In genomic region chr1:145792484-145792883, GRCh38 we compare ENCODE assay signal across 19 cellular contexts. TPM values are rescaled to one million over a fixed set of nuclear protein-coding genes. Genes with fewer than 3 reads are reported as not detected.
DNase-seq lines count a peak whose midpoint lies in the region; ATAC-seq, FAIRE-seq and TF ChIP-seq lines count a peak whose summit lies in the region.
"Had no signal": no experiment of that assay in that cellular context is flagged by ENCODE, and none has a peak within 500 bp of the region (broad histone marks: within the 10 kb centered on the region; RNA-seq: fewer than 3 reads in every experiment).

No MANE protein-coding gene starts in this region.

- H3K79me2 ChIP-seq in GM12878 (ENCODE audit: control insufficient read depth, insufficient read depth, low read length), result peaks cover 3% of the 10 kb centered on the region

- H3K9me3 Mint-ChIP-seq in progenitor cell of endocrine pancreas (ENCODE audit: low read depth), result peaks cover 15% of the 10 kb centered on the region

- no peak for TF ChIP-seq RAD21 in GM12878 (IDR thresholded peaks at IDR 0.05; ENCODE audit: insufficient read depth, low read depth, low read length)

- H3K4me1 Mint-ChIP-seq in progenitor cell of endocrine pancreas (ENCODE audit: low read depth), result no peaks in the 10 kb centered on the region

- no peaks in the 10 kb centered on the region; a peak in 1 of 4 replicates for H3K36me3 ChIP-seq in GM12878 (ENCODE audit: control insufficient read depth in 2 of 2, insufficient read depth in 2 of 2, low read length in 1 of 2)
- H3K36me3 ChIP-seq: HAP-1 had no signal

- H3K4me3 Mint-ChIP-seq in progenitor cell of endocrine pancreas (ENCODE audit: low read depth), result no peak overlapping the region
- H3K4me3 Mint-ChIP-seq: CD8-positive, alpha-beta memory T cell; HFFc6 had no signal

- 100% methylated on average over 1 of the region's 1 CpG for WGBS in GM12878 (ENCODE audit: insufficient coverage, insufficient replicate concordance, low lambda C conversion rate, missing lambda C conversion rate)

- intact Hi-C loops in GM12878 (cut with micrococcal nuclease; ENCODE audit: unreplicated experiment) (no loop called here), left colon (cut with DNase I, micrococcal nuclease) (no loop called here)

- H3K27me3 ChIP-seq in GM12878 (replicated peaks in 1 of 2; ENCODE audit: control insufficient read depth in 2 of 2, insufficient read depth in 2 of 2, low read length in 1 of 2), result no peaks in the 10 kb centered on the region

- H2AFZ ChIP-seq in GM12878 (ENCODE audit: control insufficient read depth, low read depth, low read length), result no peak overlapping the region

- H3K27me3 Mint-ChIP-seq in progenitor cell of endocrine pancreas, result no peaks in the 10 kb centered on the region
- H3K27me3 Mint-ChIP-seq: CD8-positive, alpha-beta memory T cell had no signal

- ATAC-seq in HG03159 (IDR thresholded peaks at IDR 0.05; ENCODE audit: unreplicated experiment) (peak; percentile 46), GM12878 (peak; percentile 38), GM21526 (IDR thresholded peaks at IDR 0.05; ENCODE audit: low FRiP score, unreplicated experiment) (no peak), left colon (no peak)

- H3K27ac Mint-ChIP-seq in progenitor cell of endocrine pancreas, result peak overlapping the region; percentile 8
- H3K27ac Mint-ChIP-seq: HFFc6 had no signal

- H3K9me3 ChIP-seq in GM12878 (replicated peaks; ENCODE audit: control insufficient read depth, insufficient read depth, low read length), result peaks cover 4% of the 10 kb centered on the region
- H3K9me3 ChIP-seq: HAP-1 had no signal

- POLR2A ChIA-PET in GM12878 (lab: Charles Lee), result interaction anchor here (0.8 kb wide), 1 partner anchor 11 kb away, joined by 3 read pairs; no protein-coding TSS in a partner anchor

- no peak for FAIRE-seq in GM12878 (lab: Jason Lieb, UNC)
- no peak for FAIRE-seq in GM12892 (lab: Jason Lieb, UNC)
- FAIRE-seq: D721Med, H54 had no signal

- TF ChIP-seq POLR2A in GM12878 (IDR thresholded peaks at IDR 0.05; ENCODE audit: low read depth, low read length) (no peak), GM12892 (IDR thresholded peaks at IDR 0.05; ENCODE audit: low read depth, low read length) (no peak)

- peak overlapping the region; percentile 22; the same call in 1 of the 2 replicates for H3K4me2 ChIP-seq in GM12878 (ENCODE audit: control insufficient read depth, insufficient read depth)

- BruUV-seq in GM12878 (replicated peaks; lab: Mats Ljungman, UMichigan), result no TSS peak

- RAD21 ChIA-PET in GM12878 (lab: Charles Lee; ENCODE audit: unreplicated experiment), result no interaction called here

- peaks cover 4% of the 10 kb centered on the region for H3K4me1 ChIP-seq in GM12878 (ENCODE audit: control insufficient read depth, insufficient read depth, low read length)
- H3K4me1 ChIP-seq: HAP-1 had no signal

- H3K27ac ChIP-seq in GM12878 (ENCODE audit: control insufficient read depth, insufficient read depth), result peak overlapping the region; percentile 33; the same call in 1 of the 2 replicates

- H3K4me3 ChIP-seq in GM12865 (ENCODE audit: low read depth, low read length) (no peak overlapping the region), GM12878 (no peak overlapping the region)
- H3K4me3 ChIP-seq: HAP-1 had no signal

- TF ChIP-seq EP300 in GM12878 (IDR thresholded peaks at IDR 0.05; ENCODE audit: borderline replicate concordance in 1 of 2, control insufficient read depth in 1 of 2, low read depth in 2 of 2, low read length in 2 of 2), result no peak

- peak; percentile 8 for DNase-seq in GM12865 (ENCODE audit: low read depth)
- no peak for DNase-seq in GM12878 (ENCODE audit: low read depth, low spot score)
- DNase-seq in progenitor cell of endocrine pancreas (ENCODE audit: low spot score, unreplicated experiment), result no peak
- DNase-seq in GM20000 (ENCODE audit: low spot score), result no peak
- no peak for DNase-seq in GM12892 (ENCODE audit: insufficient read length)
- no peak for DNase-seq in left colon
- DNase-seq: C1 segment of cervical spinal cord; CD8-positive, alpha-beta memory T cell; DMS 273 treated with DMSO at 0.1 percent for 48 hours; DMS79; EL; GDM1; GOT3; HFFc6 had no signal

- no peak for TF ChIP-seq CTCF in GM12865 (IDR thresholded peaks at IDR 0.05; ENCODE audit: insufficient read depth, low read depth, low read length, missing control alignments)
- no peak for TF ChIP-seq CTCF in GM12878 (IDR thresholded peaks at IDR 0.05 in 2 of 3, conservative IDR thresholded peaks at IDR 0.05 in 1 of 3; ENCODE audit: control insufficient read depth in 2 of 3, extremely low read depth in 1 of 3, insufficient read depth in 1 of 3, low read depth in 3 of 3, low read length in 3 of 3)
- no peak for TF ChIP-seq CTCF in progenitor cell of endocrine pancreas (IDR thresholded peaks at IDR 0.05; ENCODE audit: unreplicated experiment)
- no peak for TF ChIP-seq CTCF in GM20000 (IDR thresholded peaks at IDR 0.05; ENCODE audit: extremely low read depth, missing control alignments)

- SMC1A ChIA-PET in GM12878 (lab: Charles Lee; ENCODE audit: uncharacterized antibody, unreplicated experiment), result interaction anchor here (0.9 to 2.1 kb wide), 3 partner anchors 11 to 13 kb away, joined by 3 to 5 read pairs (median 4); no protein-coding TSS in a partner anchor

- in situ Hi-C loops in GM12878 (cut with MboI), result no loop called here

- H3K9ac ChIP-seq in GM12878 (ENCODE audit: control insufficient read depth, insufficient read depth, low read length), result no peak overlapping the region

- CTCF ChIA-PET in GM12878 (lab: Yijun Ruan, JAX), result interaction anchor here (0.6 to 2.3 kb wide), 3 partner anchors 10 to 36 kb away, joined by 3 to 8 read pairs (median 3); no protein-coding TSS in a partner anchor

- peaks cover 31% of the 10 kb centered on the region for H3K36me3 Mint-ChIP-seq in progenitor cell of endocrine pancreas (ENCODE audit: insufficient read depth)

- H4K20me1 ChIP-seq in GM12878 (ENCODE audit: control insufficient read depth, insufficient read depth), result no peaks in the 10 kb centered on the region

RNA-seq across cellular contexts. Expression of gene RNF115, which starts 31.4 kb away (rescaled TPM):
- total RNA-seq in GM12878 (2013; cell fraction: nucleolus; rRNA removed), result 61.1 and 64.9 TPM in 2 replicates
- 13.0 and 13.8 TPM in 2 replicates for total RNA-seq in GM12878 (2014; rRNA removed)
- 15.3 and 16.3 TPM in 2 replicates for total RNA-seq in GM12878 (2014; rRNA removed; fragmentation: Illumina TruSeq; extraction: Trizol)
- total RNA-seq in GM12878 (2021), result 11.6 and 12.8 TPM in 2 replicates
- polyA plus RNA-seq in GM12878 (2011; ENCODE audit: low read depth), result 5.8 TPM
- 22.0 and 24.8 TPM in 2 replicates for polyA plus RNA-seq in GM12878 (2011; rRNA removed)
- 8.2 and 11.5 TPM in 2 replicates for polyA plus RNA-seq in GM12878 (2011; cell fraction: cytosol; rRNA removed)
- 16.0 and 18.2 TPM in 2 replicates for polyA plus RNA-seq in GM12878 (2011; cell fraction: nucleus; rRNA removed)
- 8.0 and 8.1 TPM in 2 replicates for polyA plus RNA-seq in GM12878 (2012)
- 15.5 and 18.3 TPM in 2 replicates for polyA plus RNA-seq in GM12878 (2014; fragmentation: Illumina TruSeq; extraction: Trizol)
- 1 to 10 TPM; 3.4 to 5.4 TPM for polyA plus RNA-seq in GM12878 (2014; fragmentation: Nextera tagmentation; extraction: Ambion mirVana)
- polyA plus RNA-seq in GM12878 (2014; rRNA removed), result 10.3 and 11.0 TPM in 2 replicates
- 10 to 100 TPM; 12.5 to 12.9 TPM for polyA plus RNA-seq in GM12878 (2016; fragmentation: Nextera tagmentation; extraction: Ambion mirVana)
- 11.4 and 19.3 TPM in 2 replicates for polyA minus RNA-seq in GM12878 (2011; rRNA and poly(A)+ RNA removed)
- polyA minus RNA-seq in GM12878 (2011; cell fraction: cytosol; rRNA and poly(A)+ RNA removed), result 3.5 and 3.7 TPM in 2 replicates
- polyA minus RNA-seq in GM12878 (2011; cell fraction: nucleus; rRNA and poly(A)+ RNA removed), result 5.3 and 11.2 TPM in 2 replicates
- 14.5 and 14.7 TPM in 2 replicates for total RNA-seq in progenitor cell of endocrine pancreas
- polyA plus RNA-seq in GM12892 (2012; ENCODE audit: missing spikeins), result 9.7 TPM
- total RNA-seq in left colon, result 1 to 10 TPM; 7.4 to 7.7 TPM

RNA-seq across cellular contexts. Expression of gene POLR3C, which starts 31.5 kb away (rescaled TPM):
- 45.6 and 46.6 TPM in 2 replicates for total RNA-seq in GM12878 (2013; cell fraction: nucleolus; rRNA removed)
- 30.8 and 32.0 TPM in 2 replicates for total RNA-seq in GM12878 (2014; rRNA removed)
- total RNA-seq in GM12878 (2014; rRNA removed; fragmentation: Illumina TruSeq; extraction: Trizol), result 34.8 and 35.1 TPM in 2 replicates
- 32.9 and 34.5 TPM in 2 replicates for total RNA-seq in GM12878 (2021)
- 19.8 TPM for polyA plus RNA-seq in GM12878 (2011; ENCODE audit: low read depth)
- polyA plus RNA-seq in GM12878 (2011; rRNA removed), result 40.4 and 41.3 TPM in 2 replicates
- polyA plus RNA-seq in GM12878 (2011; cell fraction: cytosol; rRNA removed), result 44.5 and 46.2 TPM in 2 replicates
- 44.5 and 53.1 TPM in 2 replicates for polyA plus RNA-seq in GM12878 (2011; cell fraction: nucleus; rRNA removed)
- 19.4 and 23.7 TPM in 2 replicates for polyA plus RNA-seq in GM12878 (2012)
- 40.9 and 45.7 TPM in 2 replicates for polyA plus RNA-seq in GM12878 (2014; fragmentation: Illumina TruSeq; extraction: Trizol)
- 10 to 100 TPM; 13.0 to 21.1 TPM for polyA plus RNA-seq in GM12878 (2014; fragmentation: Nextera tagmentation; extraction: Ambion mirVana)
- 29.7 and 31.1 TPM in 2 replicates for polyA plus RNA-seq in GM12878 (2014; rRNA removed)
- polyA plus RNA-seq in GM12878 (2016; fragmentation: Nextera tagmentation; extraction: Ambion mirVana), result 10 to 100 TPM; 44.0 to 44.8 TPM
- polyA minus RNA-seq in GM12878 (2011; rRNA and poly(A)+ RNA removed), result 52.4 and 74.0 TPM in 2 replicates
- polyA minus RNA-seq in GM12878 (2011; cell fraction: cytosol; rRNA and poly(A)+ RNA removed), result 17.6 and 20.1 TPM in 2 replicates
- polyA minus RNA-seq in GM12878 (2011; cell fraction: nucleus; rRNA and poly(A)+ RNA removed), result 21.4 and 34.1 TPM in 2 replicates
- 31.9 and 34.0 TPM in 2 replicates for total RNA-seq in progenitor cell of endocrine pancreas
- polyA plus RNA-seq in GM12892 (2012; ENCODE audit: missing spikeins), result 23.2 TPM
- total RNA-seq in left colon, result 10 to 100 TPM; 18.4 to 20.3 TPM

RNA-seq across cellular contexts. Expression of gene NUDT17, which starts 52.9 kb away (rescaled TPM):
- 2.3 and 2.5 TPM in 2 replicates for total RNA-seq in GM12878 (2013; cell fraction: nucleolus; rRNA removed)
- total RNA-seq in GM12878 (2014; rRNA removed) (3.8 and 5.1 TPM in 2 replicates), GM12878 (2014; rRNA removed; fragmentation: Illumina TruSeq; extraction: Trizol) (2.8 and 2.9 TPM in 2 replicates), GM12878 (2021) (3.1 and 4.3 TPM in 2 replicates), progenitor cell of endocrine pancreas (5.0 and 5.2 TPM in 2 replicates), left colon (1 to 10 TPM; 1.3 TPM)
- 1.6 TPM for polyA plus RNA-seq in GM12878 (2011; ENCODE audit: low read depth)
- polyA plus RNA-seq in GM12878 (2011; rRNA removed) (3.0 and 4.4 TPM in 2 replicates), GM12878 (2014; fragmentation: Illumina TruSeq; extraction: Trizol) (3.3 and 4.4 TPM in 2 replicates), GM12878 (2014; fragmentation: Nextera tagmentation; extraction: Ambion mirVana) (1 to 10 TPM; 1.2 to 2.6 TPM), GM12878 (2014; rRNA removed) (4.7 and 6.3 TPM in 2 replicates), GM12878 (2016; fragmentation: Nextera tagmentation; extraction: Ambion mirVana) (1 to 10 TPM; 3.2 to 4.1 TPM)
- polyA plus RNA-seq in GM12878 (2011; cell fraction: cytosol; rRNA removed), result 4.0 and 4.6 TPM in 2 replicates
- polyA plus RNA-seq in GM12878 (2011; cell fraction: nucleus; rRNA removed), result 14.7 and 17.2 TPM in 2 replicates
- polyA plus RNA-seq in GM12878 (2012), result 3.1 and 3.5 TPM in 2 replicates
- 0.88 and 2.1 TPM in 2 replicates for polyA minus RNA-seq in GM12878 (2011; rRNA and poly(A)+ RNA removed)
- 1.1 TPM in 1 of 2 replicates, not detected in the other for polyA minus RNA-seq in GM12878 (2011; cell fraction: cytosol; rRNA and poly(A)+ RNA removed)
- polyA minus RNA-seq in GM12878 (2011; cell fraction: nucleus; rRNA and poly(A)+ RNA removed), result 1.1 and 3.0 TPM in 2 replicates
- 2.7 TPM for polyA plus RNA-seq in GM12892 (2012; ENCODE audit: missing spikeins)

Comparison
In these comparisons a context has a peak if more than half of its experiments do, and no peak if none do; other contexts are left out.
1. ATAC-seq: peak in HG03159 (single experiment) and GM12878 (single experiment); none in GM21526 (single experiment) and left colon (single experiment).